In genomic region chrX:110944323-110944761, GRCh38 we compare ENCODE assay signal across 11 cellular contexts.
DNase-seq lines count a peak whose midpoint lies in the region; ATAC-seq and TF ChIP-seq lines count a peak whose summit lies in the region.
"Had no signal": no experiment of that assay in that cellular context is flagged by ENCODE, and none has a peak within 500 bp of the region (broad histone marks: within the 10 kb centered on the region; RNA-seq: fewer than 3 reads in every experiment).

No MANE protein-coding gene starts in this region.

- peak overlapping the region; percentile 25 to 57 (median 50) for H3K4me3 ChIP-seq in mammary epithelial cell (replicated peaks in 1 of 3; ENCODE audit: insufficient read depth in 1 of 3, low read depth in 2 of 3, low read length in 3 of 3)
- no peak overlapping the region for H3K4me3 ChIP-seq in aorta (ENCODE audit: low read length in 2 of 2)

- dilution Hi-C loops in mammary epithelial cell (cut with HindIII; ENCODE audit: low sequenced_read_pairs): no loop called here

- CTCF ChIA-PET in mammary epithelial cell (lab: Charles Lee; ENCODE audit: low non-redundant PET): interaction anchor here (0.7 kb wide), 1 partner anchor 522 kb away, joined by 3 read pairs; no protein-coding TSS in a partner anchor

- WGBS in mammary epithelial cell (ENCODE audit: low coverage, missing lambda C conversion rate): 31% methylated on average over 7 of the region's 25 CpGs
- WGBS in aorta, 2 donors: 1 to 27% methylated on average over 25 of the region's 25 CpGs

- H3K36me3 ChIP-seq in mammary epithelial cell (ENCODE audit: insufficient read depth, low read length): no peaks in the 10 kb centered on the region
- H3K36me3 ChIP-seq in aorta (ENCODE audit: control insufficient read depth in 1 of 2, insufficient read depth in 2 of 2, low read length in 1 of 2): no peaks in the 10 kb centered on the region

- H3K4me1 ChIP-seq in mammary epithelial cell (ENCODE audit: insufficient read depth, low read length): peaks cover 13% of the 10 kb centered on the region
- H3K4me1 ChIP-seq in aorta (ENCODE audit: control insufficient read depth in 1 of 2, insufficient read depth in 2 of 2, low read length in 2 of 2): no peaks in the 10 kb centered on the region

- H3K9me3 ChIP-seq in mammary epithelial cell (replicated peaks; ENCODE audit: insufficient read depth, low read length) (no peaks in the 10 kb centered on the region), aorta (ENCODE audit: control insufficient read depth, low read length) (no peaks in the 10 kb centered on the region)

- H3K9ac ChIP-seq in mammary epithelial cell (ENCODE audit: insufficient read depth, low read length): no peak overlapping the region

- H3K27me3 ChIP-seq in mammary epithelial cell (ENCODE audit: insufficient read depth, low read length): no peaks in the 10 kb centered on the region
- H3K27me3 ChIP-seq in aorta (ENCODE audit: control insufficient read depth in 1 of 2, insufficient read depth in 2 of 2, low read length in 1 of 2): no peaks in the 10 kb centered on the region

- ATAC-seq in aorta (ENCODE audit: low FRiP score) (peak; percentile 38), GM21526 (IDR thresholded peaks at IDR 0.05; ENCODE audit: low FRiP score, unreplicated experiment) (no peak)

- DNase-seq in NCI-H524 (lab: John Stamatoyannopoulos, UW) (peak; percentile 13 to 60), NCI-H524 treated with DMSO at 0.1 percent for 48 hours (lab: John Stamatoyannopoulos, UW) (no peak), mammary epithelial cell (no peak), midbrain (lab: John Stamatoyannopoulos, UW) (peak; percentile 4), aorta (no peak), SHP77 treated with DMSO at 0.1 percent for 48 hours (lab: John Stamatoyannopoulos, UW) (no peak), NCI-H226 (no peak)
- DNase-seq: effector CD4-positive, alpha-beta T cell; KBM-7; kidney glomerular epithelial cell had no signal

- H3K79me2 ChIP-seq in mammary epithelial cell (ENCODE audit: insufficient read depth, low read length): no peaks in the 10 kb centered on the region

- in situ Hi-C loops in mammary epithelial cell (cut with MboI; ENCODE audit: low sequenced_read_pairs in 2 of 2): no loop called here

- H3K27ac ChIP-seq in mammary epithelial cell (ENCODE audit: insufficient read depth, low read depth, low read length): no peak overlapping the region
- no peak overlapping the region for H3K27ac ChIP-seq in aorta (ENCODE audit: low read depth in 1 of 2, low read length in 2 of 2)

- H2AFZ ChIP-seq in mammary epithelial cell (ENCODE audit: low read depth, low read length): peak overlapping the region; percentile 77

- peak overlapping the region; percentile 95 for H3K4me2 ChIP-seq in mammary epithelial cell (ENCODE audit: insufficient read depth, low read depth, low read length)

- intact Hi-C loops in mammary epithelial cell (cut with micrococcal nuclease): no loop called here
- intact Hi-C loops in aorta (cut with DNase I): no loop called here

- no peak for TF ChIP-seq CTCF in mammary epithelial cell (conservative IDR thresholded peaks at IDR 0.05 in 1 of 2, IDR thresholded peaks at IDR 0.05 in 1 of 2; ENCODE audit: extremely low read depth in 1 of 2, insufficient read depth in 1 of 2, low read depth in 1 of 2, low read length in 2 of 2)

- H4K20me1 ChIP-seq in mammary epithelial cell (ENCODE audit: insufficient read depth, low read length): no peaks in the 10 kb centered on the region

- BruUV-seq in mammary epithelial cell (replicated peaks; lab: Mats Ljungman, UMichigan): no TSS peak

Comparison
In these comparisons a context has a peak if more than half of its experiments do, and no peak if none do; other contexts are left out.
1. DNase-seq: peak in NCI-H524 (2 of 2) and midbrain (single experiment); none in NCI-H524 treated with DMSO at 0.1 percent for 48 hours (single experiment), mammary epithelial cell (single experiment), aorta (0 of 2), SHP77 treated with DMSO at 0.1 percent for 48 hours (single experiment) and NCI-H226 (single experiment).
2. H3K4me3 ChIP-seq: peak in mammary epithelial cell (3 of 3); none in aorta (0 of 2).